Comparison of ENCODE assay signal across 2 cellular contexts in the genomic region with DNA sequence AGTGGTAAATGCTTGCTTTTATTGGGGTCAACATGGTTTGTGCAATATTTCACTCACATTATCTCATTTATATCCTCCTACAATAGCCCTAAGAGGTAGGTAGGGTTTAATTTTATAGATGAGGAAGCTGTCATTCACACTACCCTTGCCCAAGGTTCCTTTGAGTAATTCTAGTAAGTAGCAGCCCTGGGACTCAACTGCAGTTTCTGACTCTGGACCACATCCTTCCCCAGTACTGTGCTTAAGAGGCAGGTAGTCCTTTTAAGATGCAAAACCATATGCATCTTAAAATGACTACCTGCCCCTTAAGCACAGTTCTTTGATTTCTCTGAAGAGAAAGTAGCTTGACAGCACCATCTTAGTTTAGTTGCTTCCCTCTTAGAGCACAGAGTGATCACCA.
TF ChIP-seq lines count a peak whose summit lies in the region.

No MANE protein-coding gene starts in this region.

TF ChIP-seq in SK-N-SH, 30 proteins besides CTCF, POLR2A, EP300 and RAD21 (continued from another document):
- TF ChIP-seq MEF2A (IDR thresholded peaks at IDR 0.05; ENCODE audit: borderline replicate concordance, low read depth) (no peak), USF1 (IDR thresholded peaks at IDR 0.05; ENCODE audit: borderline replicate concordance, low read depth) (no peak), USF2 (IDR thresholded peaks at IDR 0.05; ENCODE audit: borderline replicate concordance, low read depth, low read length) (no peak), TCF12 (IDR thresholded peaks at IDR 0.05) (no peak), NFIC (IDR thresholded peaks at IDR 0.05; ENCODE audit: borderline replicate concordance) (no peak), JUND (IDR thresholded peaks at IDR 0.05) (no peak), RFX5 (IDR thresholded peaks at IDR 0.05; ENCODE audit: low read length) (no peak)

TF ChIP-seq in SK-N-SH treated with all-trans-retinoic acid at 6 μM for 48 hours, 23 proteins besides CTCF, POLR2A, EP300 and RAD21 (continued from another document):
- TF ChIP-seq, protein P1, sequence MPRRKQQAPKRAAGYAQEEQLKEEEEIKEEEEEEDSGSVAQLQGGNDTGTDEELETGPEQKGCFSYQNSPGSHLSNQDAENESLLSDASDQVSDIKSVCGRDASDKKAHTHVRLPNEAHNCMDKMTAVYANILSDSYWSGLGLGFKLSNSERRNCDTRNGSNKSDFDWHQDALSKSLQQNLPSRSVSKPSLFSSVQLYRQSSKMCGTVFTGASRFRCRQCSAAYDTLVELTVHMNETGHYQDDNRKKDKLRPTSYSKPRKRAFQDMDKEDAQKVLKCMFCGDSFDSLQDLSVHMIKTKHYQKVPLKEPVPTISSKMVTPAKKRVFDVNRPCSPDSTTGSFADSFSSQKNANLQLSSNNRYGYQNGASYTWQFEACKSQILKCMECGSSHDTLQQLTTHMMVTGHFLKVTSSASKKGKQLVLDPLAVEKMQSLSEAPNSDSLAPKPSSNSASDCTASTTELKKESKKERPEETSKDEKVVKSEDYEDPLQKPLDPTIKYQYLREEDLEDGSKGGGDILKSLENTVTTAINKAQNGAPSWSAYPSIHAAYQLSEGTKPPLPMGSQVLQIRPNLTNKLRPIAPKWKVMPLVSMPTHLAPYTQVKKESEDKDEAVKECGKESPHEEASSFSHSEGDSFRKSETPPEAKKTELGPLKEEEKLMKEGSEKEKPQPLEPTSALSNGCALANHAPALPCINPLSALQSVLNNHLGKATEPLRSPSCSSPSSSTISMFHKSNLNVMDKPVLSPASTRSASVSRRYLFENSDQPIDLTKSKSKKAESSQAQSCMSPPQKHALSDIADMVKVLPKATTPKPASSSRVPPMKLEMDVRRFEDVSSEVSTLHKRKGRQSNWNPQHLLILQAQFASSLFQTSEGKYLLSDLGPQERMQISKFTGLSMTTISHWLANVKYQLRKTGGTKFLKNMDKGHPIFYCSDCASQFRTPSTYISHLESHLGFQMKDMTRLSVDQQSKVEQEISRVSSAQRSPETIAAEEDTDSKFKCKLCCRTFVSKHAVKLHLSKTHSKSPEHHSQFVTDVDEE (CRISPR knock-in tag; IDR thresholded peaks at IDR 0.05), result no peak
- TF ChIP-seq ZNF8 (CRISPR knock-in tag; IDR thresholded peaks at IDR 0.05), result no peak
- TF ChIP-seq ZC3H10 (CRISPR knock-in tag; IDR thresholded peaks at IDR 0.05), result no peak
- no peak for TF ChIP-seq TOX (CRISPR knock-in tag; IDR thresholded peaks at IDR 0.05; ENCODE audit: borderline replicate concordance)
- no peak for TF ChIP-seq SNAI2 (CRISPR knock-in tag; IDR thresholded peaks at IDR 0.05)
- no peak for TF ChIP-seq PPARA (CRISPR knock-in tag; IDR thresholded peaks at IDR 0.05; ENCODE audit: borderline replicate concordance)
- no peak for TF ChIP-seq ISL1 (CRISPR knock-in tag; IDR thresholded peaks at IDR 0.05)
- TF ChIP-seq RARB (CRISPR knock-in tag; IDR thresholded peaks at IDR 0.05), result no peak
- TF ChIP-seq BACH2 (CRISPR knock-in tag; IDR thresholded peaks at IDR 0.05; ENCODE audit: borderline replicate concordance), result no peak
- no peak for TF ChIP-seq ZNF565 (CRISPR knock-in tag; conservative IDR thresholded peaks at IDR 0.05; ENCODE audit: low read depth)
- TF ChIP-seq, protein P2, sequence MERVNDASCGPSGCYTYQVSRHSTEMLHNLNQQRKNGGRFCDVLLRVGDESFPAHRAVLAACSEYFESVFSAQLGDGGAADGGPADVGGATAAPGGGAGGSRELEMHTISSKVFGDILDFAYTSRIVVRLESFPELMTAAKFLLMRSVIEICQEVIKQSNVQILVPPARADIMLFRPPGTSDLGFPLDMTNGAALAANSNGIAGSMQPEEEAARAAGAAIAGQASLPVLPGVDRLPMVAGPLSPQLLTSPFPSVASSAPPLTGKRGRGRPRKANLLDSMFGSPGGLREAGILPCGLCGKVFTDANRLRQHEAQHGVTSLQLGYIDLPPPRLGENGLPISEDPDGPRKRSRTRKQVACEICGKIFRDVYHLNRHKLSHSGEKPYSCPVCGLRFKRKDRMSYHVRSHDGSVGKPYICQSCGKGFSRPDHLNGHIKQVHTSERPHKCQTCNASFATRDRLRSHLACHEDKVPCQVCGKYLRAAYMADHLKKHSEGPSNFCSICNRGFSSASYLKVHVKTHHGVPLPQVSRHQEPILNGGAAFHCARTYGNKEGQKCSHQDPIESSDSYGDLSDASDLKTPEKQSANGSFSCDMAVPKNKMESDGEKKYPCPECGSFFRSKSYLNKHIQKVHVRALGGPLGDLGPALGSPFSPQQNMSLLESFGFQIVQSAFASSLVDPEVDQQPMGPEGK (CRISPR knock-in tag; IDR thresholded peaks at IDR 0.05; ENCODE audit: borderline replicate concordance), result no peak
- TF ChIP-seq TCF4 (CRISPR knock-in tag; IDR thresholded peaks at IDR 0.05; ENCODE audit: borderline replicate concordance), result no peak
